In the genomic region with DNA sequence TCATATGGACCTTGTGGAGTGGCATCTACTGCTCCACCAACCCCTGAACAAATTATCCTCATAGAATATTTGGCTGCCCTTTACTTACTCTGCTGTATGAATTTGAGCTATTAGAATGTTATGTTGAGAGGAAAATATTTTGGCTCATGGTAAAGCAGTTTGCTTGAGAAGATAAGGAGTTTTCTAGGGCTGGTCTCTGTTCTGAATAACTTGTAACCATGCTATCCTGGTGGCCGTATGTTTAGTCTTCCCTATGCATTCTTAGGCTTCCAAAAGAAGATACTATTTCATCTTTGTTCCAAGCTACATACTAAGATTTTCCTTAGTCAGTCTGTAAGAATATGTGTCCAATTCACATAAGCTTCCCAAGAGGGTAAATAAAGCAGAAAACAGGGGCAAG, we compare ENCODE assay signal across 18 cellular contexts.
DNase-seq lines count a peak whose midpoint lies in the region; ATAC-seq, FAIRE-seq and TF ChIP-seq lines count a peak whose summit lies in the region.
"Had no signal": no experiment of that assay in that cellular context is flagged by ENCODE, and none has a peak within 500 bp of the region (broad histone marks: within the 10 kb centered on the region; RNA-seq: fewer than 3 reads in every experiment).

No MANE protein-coding gene starts in this region.

- TF ChIP-seq POLR2A in GM18505 (IDR thresholded peaks at IDR 0.05; ENCODE audit: borderline replicate concordance, extremely low read depth, insufficient read depth, insufficient read length) = no peak

- H3K27ac ChIP-seq in KMS-11 (no peak overlapping the region), astrocyte (ENCODE audit: low read depth, low read length) (no peak overlapping the region), aorta (ENCODE audit: low read depth in 1 of 2, low read length in 2 of 2) (no peak overlapping the region)

- no peak for FAIRE-seq in astrocyte (lab: Jason Lieb, UNC)
- FAIRE-seq: GM12878, GM18507 had no signal

- H4K20me1 ChIP-seq in KMS-11 (ENCODE audit: insufficient read depth) = no peaks in the 10 kb centered on the region
- no peaks in the 10 kb centered on the region for H4K20me1 ChIP-seq in astrocyte (ENCODE audit: insufficient read depth, low read length)

- no peak overlapping the region for H3K27ac Mint-ChIP-seq in astrocyte (ENCODE audit: unreplicated experiment)
- H3K27ac Mint-ChIP-seq: CD4-positive, alpha-beta memory T cell; GM23338; H9 had no signal

- H3K4me1 ChIP-seq in KMS-11 (ENCODE audit: low read depth, poor library complexity, severe bottlenecking) = peaks cover 27% of the 10 kb centered on the region
- peaks cover 6% of the 10 kb centered on the region for H3K4me1 ChIP-seq in astrocyte (ENCODE audit: insufficient read depth, low read length)
- no peaks in the 10 kb centered on the region for H3K4me1 ChIP-seq in aorta (ENCODE audit: control insufficient read depth in 1 of 2, insufficient read depth in 2 of 2, low read length in 2 of 2)

- H3K36me3 Mint-ChIP-seq in astrocyte (ENCODE audit: low read depth, unreplicated experiment) = no peaks in the 10 kb centered on the region
- H3K36me3 Mint-ChIP-seq: CD4-positive, alpha-beta memory T cell had no signal

- no peak overlapping the region for H3K4me3 Mint-ChIP-seq in astrocyte (ENCODE audit: unreplicated experiment)
- H3K4me3 Mint-ChIP-seq: CD4-positive, alpha-beta memory T cell; GM23338; H9 had no signal

- H3K4me2 ChIP-seq in KMS-11 (peak overlapping the region; percentile 70; the same call in 1 of the 2 replicates), astrocyte (ENCODE audit: low read length) (no peak overlapping the region)
- H3K4me2 ChIP-seq: GM23338 had no signal

- no peak for ATAC-seq in aorta (ENCODE audit: low FRiP score)
- no peak for ATAC-seq in GM18505 (IDR thresholded peaks at IDR 0.05; ENCODE audit: unreplicated experiment)
- ATAC-seq: GM12878, GM23338, HCT116 had no signal

- TF ChIP-seq CTCF in KMS-11 (conservative IDR thresholded peaks at IDR 0.05; ENCODE audit: low read depth, low read length) = no peak
- TF ChIP-seq CTCF in astrocyte (IDR thresholded peaks at IDR 0.05; ENCODE audit: insufficient read depth, low read depth, low read length) = no peak

- H3K79me2 ChIP-seq in KMS-11 (ENCODE audit: insufficient read depth, low read depth) (no peaks in the 10 kb centered on the region), astrocyte (ENCODE audit: insufficient read depth, low read length) (no peaks in the 10 kb centered on the region)

- no peak overlapping the region for H3K9ac ChIP-seq in KMS-11
- H3K9ac ChIP-seq in astrocyte (ENCODE audit: low read length) = no peak overlapping the region

- WGBS in aorta, 2 donors = 3 to 13% methylated on average over 1 of the region's 1 CpG

- H3K4me3 ChIP-seq in KMS-11 (IDR thresholded peaks at IDR 0.05; ENCODE audit: insufficient read depth, low read depth, low read length) (no peak overlapping the region), astrocyte (ENCODE audit: insufficient read depth, low read depth, low read length) (no peak overlapping the region), aorta (ENCODE audit: low read length in 2 of 2) (no peak overlapping the region)
- H3K4me3 ChIP-seq: GM12878, GM23338 had no signal

- H3K9me3 ChIP-seq in astrocyte (ENCODE audit: insufficient read depth, low read depth, low read length) = no peaks in the 10 kb centered on the region
- H3K9me3 ChIP-seq in aorta (ENCODE audit: control insufficient read depth, low read length) = no peaks in the 10 kb centered on the region

- H3K27me3 ChIP-seq in KMS-11 (ENCODE audit: insufficient read depth, low read depth) = no peaks in the 10 kb centered on the region
- H3K27me3 ChIP-seq in astrocyte (ENCODE audit: insufficient read depth, low read length) = no peaks in the 10 kb centered on the region
- no peaks in the 10 kb centered on the region for H3K27me3 ChIP-seq in aorta (ENCODE audit: control insufficient read depth in 1 of 2, insufficient read depth in 2 of 2, low read length in 1 of 2)

- no peak overlapping the region for H2AFZ ChIP-seq in KMS-11 (ENCODE audit: low read depth)
- no peak overlapping the region for H2AFZ ChIP-seq in astrocyte (ENCODE audit: low read depth, low read length)

- intact Hi-C loops in aorta (cut with DNase I) = no loop called here

- no peaks in the 10 kb centered on the region for H3K4me1 Mint-ChIP-seq in astrocyte (ENCODE audit: low read depth, unreplicated experiment)
- H3K4me1 Mint-ChIP-seq: CD4-positive, alpha-beta memory T cell had no signal

- DNase-seq in astrocyte (ENCODE audit: low read depth) (peak; percentile 55), iris pigment epithelial cell (ENCODE audit: low read depth) (peak; percentile 42), aorta (no peak), NCI-H2227 (lab: John Stamatoyannopoulos, UW; ENCODE audit: unreplicated experiment) (no peak)
- DNase-seq: C1 segment of cervical spinal cord; Calu3; CD4-positive, alpha-beta memory T cell; COR-L47; DMS79; EL; GDM1; H9 had no signal

- no peaks in the 10 kb centered on the region for H3K9me3 Mint-ChIP-seq in astrocyte (ENCODE audit: unreplicated experiment)
- H3K9me3 Mint-ChIP-seq: GM23338, H9 had no signal

- H3K36me3 ChIP-seq in KMS-11 (ENCODE audit: insufficient read depth) (no peaks in the 10 kb centered on the region), astrocyte (ENCODE audit: insufficient read depth, low read length) (no peaks in the 10 kb centered on the region), aorta (ENCODE audit: control insufficient read depth in 1 of 2, insufficient read depth in 2 of 2, low read length in 1 of 2) (no peaks in the 10 kb centered on the region)

- no peaks in the 10 kb centered on the region for H3K27me3 Mint-ChIP-seq in astrocyte (ENCODE audit: low read depth, unreplicated experiment)
- H3K27me3 Mint-ChIP-seq: CD4-positive, alpha-beta memory T cell had no signal

Comparison
In these comparisons a context has a peak if more than half of its experiments do, and no peak if none do; other contexts are left out.
1. DNase-seq: peak in astrocyte (single experiment) and iris pigment epithelial cell (single experiment); none in aorta (0 of 2) and NCI-H2227 (single experiment).